Comparison of ENCODE assay signal across 8 cellular contexts in the genomic region with DNA sequence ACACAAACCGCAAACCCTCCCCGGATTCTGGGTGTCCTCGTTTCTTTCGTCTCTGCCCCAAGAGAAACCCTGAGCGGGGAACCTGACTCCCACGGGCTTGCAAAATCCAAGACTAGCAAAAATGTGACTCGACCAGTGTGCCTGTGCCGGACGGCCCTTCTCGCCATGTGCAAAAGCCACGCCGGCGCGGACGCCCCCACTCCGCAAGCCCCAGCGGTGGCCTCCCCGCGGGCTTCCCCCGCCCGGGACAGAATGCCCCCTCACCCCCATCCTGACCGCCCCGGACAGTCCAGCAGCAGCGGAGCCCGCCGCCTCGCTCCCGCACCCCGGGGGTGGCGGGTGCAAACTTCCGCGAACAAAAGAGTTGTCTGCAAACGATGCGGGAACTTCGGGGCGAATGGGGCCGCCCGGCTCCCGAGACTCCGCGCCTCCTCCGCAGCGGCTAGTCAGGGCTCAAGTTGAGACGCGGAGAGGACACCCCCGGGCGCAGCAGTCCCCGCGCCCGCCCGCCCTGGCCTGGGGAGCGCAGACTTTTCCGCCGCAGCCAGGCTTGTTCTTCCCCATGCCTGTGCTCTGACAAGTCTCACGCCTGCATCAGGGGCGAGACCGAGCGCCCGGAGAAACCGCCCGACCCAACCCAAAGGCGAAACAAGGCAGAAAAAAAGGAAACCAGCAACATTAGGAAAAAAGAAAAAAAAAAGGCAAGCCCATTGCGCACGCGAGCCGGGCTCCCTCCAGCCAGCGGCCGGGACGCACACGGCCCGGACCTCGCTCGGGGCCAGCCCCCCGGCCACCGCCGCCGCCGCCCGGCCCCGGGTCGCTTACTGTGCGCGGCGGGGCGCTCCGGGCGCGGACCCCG. TPM values are rescaled to one million over a fixed set of nuclear protein-coding genes. Genes with fewer than 3 reads are reported as not detected.
DNase-seq lines count a peak whose midpoint lies in the region; ATAC-seq and TF ChIP-seq lines count a peak whose summit lies in the region.

No MANE protein-coding gene starts in this region.

- RAD21 ChIA-PET in HCT116 (lab: Charles Lee; ENCODE audit: low non-redundant PET in 1 of 2, low total read pairs in 2 of 2, uncharacterized antibody in 2 of 2, unreplicated experiment in 2 of 2): interaction anchor here in 1 of 2 experiments (0.6 to 0.7 kb wide), 2 partner anchors 11 to 264 kb away, joined by 3 to 6 read pairs; no protein-coding TSS in a partner anchor

- TF ChIP-seq RAD21 in HCT116 (IDR thresholded peaks at IDR 0.05; ENCODE audit: low read depth): no peak

- H3K4me3 ChIP-seq in DND-41 (ENCODE audit: low read depth in 1 of 2, low read length in 2 of 2) (peak overlapping the region; percentile 72 to 74), HCT116 (replicated peaks in 1 of 2; ENCODE audit: low read depth in 1 of 2, low read length in 2 of 2) (peak overlapping the region; percentile 69 to 72), Peyer's patch (peak overlapping the region; percentile 70 to 84 (median 80)), kidney epithelial cell (ENCODE audit: low read depth, low read length) (peak overlapping the region; percentile 38)

- H3K79me2 ChIP-seq in DND-41 (ENCODE audit: insufficient read depth, low read length) (peaks cover 56% of the 10 kb centered on the region), HCT116 (ENCODE audit: insufficient read depth, low read length) (peaks cover 23% of the 10 kb centered on the region; the same call in 1 of the 2 replicates)

- H4K20me1 ChIP-seq in DND-41 (ENCODE audit: insufficient read depth, low read length): peaks cover 22% of the 10 kb centered on the region; the same call in 1 of the 2 replicates
- no peaks in the 10 kb centered on the region for H4K20me1 ChIP-seq in HCT116 (ENCODE audit: insufficient read depth)

- H3K36me3 ChIP-seq in DND-41 (ENCODE audit: insufficient read depth, low read length) (peaks cover 20% of the 10 kb centered on the region), HCT116 (ENCODE audit: control insufficient read depth in 1 of 2, insufficient read depth in 2 of 2, low read length in 2 of 2) (peaks cover 4 to 10% of the 10 kb centered on the region in 2 experiments; a peak in 3 of 4 replicates), Peyer's patch (no peaks in the 10 kb centered on the region), kidney epithelial cell (ENCODE audit: control insufficient read depth, insufficient read depth, low read length) (no peaks in the 10 kb centered on the region)

- H3K27ac Mint-ChIP-seq in stimulated activated naive CD8-positive, alpha-beta T cell treated with anti-CD3 and anti-CD28 coated beads, Interleukin-15, amount 100 ng/mL, for 72 hours: peak overlapping the region; percentile 71 to 94

- H3K4me3 Mint-ChIP-seq in stimulated activated naive CD8-positive, alpha-beta T cell treated with anti-CD3 and anti-CD28 coated beads, Interleukin-15, amount 100 ng/mL, for 72 hours: peak overlapping the region; percentile 96 to 98

- peaks cover 47% of the 10 kb centered on the region for H3K4me1 Mint-ChIP-seq in stimulated activated naive CD8-positive, alpha-beta T cell treated with anti-CD3 and anti-CD28 coated beads, Interleukin-15, amount 100 ng/mL, for 72 hours

- DNase-seq in DND-41 (peak; percentile 56), HCT116 (ENCODE audit: low read depth, low spot score) (no peak), Peyer's patch (peak in 2 of 3 donors; percentile 71 to 74), T47D (ENCODE audit: low read depth in 1 of 2, low spot score in 1 of 2) (peak; percentile 25 to 31), kidney epithelial cell (ENCODE audit: low read depth) (no peak), NCI-H1694 treated with DMSO at 0.1 percent for 48 hours (lab: John Stamatoyannopoulos, UW) (no peak)
- DNase-seq in stimulated activated naive CD8-positive, alpha-beta T cell treated with anti-CD3 and anti-CD28 coated beads, Interleukin-15, amount 100 ng/mL, for 72 hours: peak in 1 of 2 donors; percentile 32

- TF ChIP-seq POLR2A in HCT116 (IDR thresholded peaks at IDR 0.05; ENCODE audit: borderline replicate concordance, extremely low read depth, insufficient read depth, insufficient read length) (no peak), Peyer's patch (IDR thresholded peaks at IDR 0.05) (no peak)

- in situ Hi-C loops in T47D (cut with HindIII; ENCODE audit: low pct_unique_long_range_greater_than_20kb, low sequenced_read_pairs): no loop called here

- H3K4me2 ChIP-seq in DND-41 (ENCODE audit: insufficient read depth, low read length) (peak overlapping the region; percentile 69), HCT116 (ENCODE audit: low read length) (peak overlapping the region; percentile 90)

- H3K9me2 ChIP-seq in HCT116 (ENCODE audit: insufficient read depth): no peaks in the 10 kb centered on the region

- ATAC-seq in DND-41 (ENCODE audit: insufficient read depth, low read depth): no peak
- peak; percentile 17; the same call in 1 of the 2 replicates for ATAC-seq in HCT116
- peak; percentile 16 for ATAC-seq in stimulated activated naive CD8-positive, alpha-beta T cell treated with anti-CD3 and anti-CD28 coated beads, Interleukin-15, amount 100 ng/mL, for 72 hours
- no peak for ATAC-seq in HG03097 (IDR thresholded peaks at IDR 0.05; ENCODE audit: low FRiP score, unreplicated experiment)

- H3K27me3 ChIP-seq in DND-41 (ENCODE audit: insufficient read depth, low read length, poor library complexity) (no peaks in the 10 kb centered on the region), HCT116 (ENCODE audit: insufficient read depth, low read length) (no peaks in the 10 kb centered on the region), Peyer's patch (no peaks in the 10 kb centered on the region), kidney epithelial cell (ENCODE audit: control insufficient read depth, insufficient read depth, low read length) (no peaks in the 10 kb centered on the region)

- H3K27me3 Mint-ChIP-seq in stimulated activated naive CD8-positive, alpha-beta T cell treated with anti-CD3 and anti-CD28 coated beads, Interleukin-15, amount 100 ng/mL, for 72 hours: peaks cover 23% of the 10 kb centered on the region

- H3K9ac ChIP-seq in DND-41 (ENCODE audit: low read depth, low read length) (peak overlapping the region; percentile 90), HCT116 (ENCODE audit: low read length) (peak overlapping the region; percentile 75)

- POLR2A ChIA-PET in HCT116 (lab: Charles Lee): no interaction called here

- H3K27ac ChIP-seq in DND-41 (ENCODE audit: low read length): peak overlapping the region; percentile 84
- H3K27ac ChIP-seq in HCT116 (ENCODE audit: low read depth, low read length): peak overlapping the region; percentile 63; the same call in 1 of the 2 replicates
- H3K27ac ChIP-seq in Peyer's patch: peak overlapping the region; percentile 86 to 95 (median 92)

- no TSS peak for BruUV-seq in HCT116 (replicated peaks; lab: Mats Ljungman, UMichigan)

- no peaks in the 10 kb centered on the region for H3K9me3 ChIP-seq in DND-41 (ENCODE audit: insufficient read depth, low read length, severe bottlenecking)
- H3K9me3 ChIP-seq in HCT116 (ENCODE audit: control insufficient read depth in 1 of 2, insufficient read depth in 1 of 2, low read depth in 1 of 2, low read length in 2 of 2): no peaks in the 10 kb centered on the region
- no peaks in the 10 kb centered on the region for H3K9me3 ChIP-seq in Peyer's patch

- H3K9me3 Mint-ChIP-seq in stimulated activated naive CD8-positive, alpha-beta T cell treated with anti-CD3 and anti-CD28 coated beads, Interleukin-15, amount 100 ng/mL, for 72 hours: no peaks in the 10 kb centered on the region

- TF ChIP-seq CTCF in DND-41 (IDR thresholded peaks at IDR 0.05; ENCODE audit: borderline replicate concordance, extremely low read depth, low read length, poor library complexity, severe bottlenecking) (no peak), HCT116 (IDR thresholded peaks at IDR 0.05 in 2 of 3, conservative IDR thresholded peaks at IDR 0.05 in 1 of 3; ENCODE audit: borderline replicate concordance in 1 of 3, insufficient read depth in 1 of 3, low read depth in 2 of 3, low read length in 2 of 3) (no peak), Peyer's patch (IDR thresholded peaks at IDR 0.05) (no peak), kidney epithelial cell (IDR thresholded peaks at IDR 0.05; ENCODE audit: insufficient read depth, low read length, poor library complexity, severe bottlenecking) (no peak)

- peaks cover 53% of the 10 kb centered on the region for H3K4me1 ChIP-seq in DND-41 (ENCODE audit: insufficient read depth, low read length)
- peaks cover 22 to 36% of the 10 kb centered on the region in 2 experiments for H3K4me1 ChIP-seq in HCT116 (ENCODE audit: control insufficient read depth in 1 of 2, insufficient read depth in 2 of 2, low read length in 2 of 2)
- H3K4me1 ChIP-seq in Peyer's patch: peaks cover under 1 to 61% (median 29%) of the 10 kb centered on the region in 4 donors

- intact Hi-C loops in HCT116 (cut with micrococcal nuclease): loop anchor here (5.0 kb wide), 4 partner anchors 96 to 1161 kb away; a partner anchor contains a TSS

- peak overlapping the region; percentile 60 for H2AFZ ChIP-seq in DND-41 (ENCODE audit: low read depth, low read length)
- no peak overlapping the region for H2AFZ ChIP-seq in HCT116 (ENCODE audit: low read depth, low read length, poor library complexity, severe bottlenecking)

- CTCF ChIA-PET in HCT116 (lab: Charles Lee): interaction anchor here (1.1 kb wide), 1 partner anchor 9 kb away, joined by 3 read pairs; no protein-coding TSS in a partner anchor

TF ChIP-seq in HCT116, 20 proteins besides CTCF, POLR2A, EP300 and RAD21:
- TF ChIP-seq FOSL1 (IDR thresholded peaks at IDR 0.05; ENCODE audit: low read depth): no peak
- TF ChIP-seq, protein P1, sequence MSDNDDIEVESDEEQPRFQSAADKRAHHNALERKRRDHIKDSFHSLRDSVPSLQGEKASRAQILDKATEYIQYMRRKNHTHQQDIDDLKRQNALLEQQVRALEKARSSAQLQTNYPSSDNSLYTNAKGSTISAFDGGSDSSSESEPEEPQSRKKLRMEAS (IDR thresholded peaks at IDR 0.05): peak; percentile 28; the same call in 1 of the 2 replicates
TF ChIP-seq in HCT116: peak in this region for 1.

RNA-seq across cellular contexts. Expression of a gene that starts 0.8 kb away (rescaled TPM):
- 19.6 TPM for total RNA-seq in HCT116 (2021; ENCODE audit: unreplicated experiment)
- 7.9 and 9.7 TPM in 2 replicates for polyA plus RNA-seq in HCT116 (2012)
- 10 to 100 TPM; 72.7 to 92.1 (median 80.5) TPM for total RNA-seq in Peyer's patch
- 15.3 and 16.1 TPM in 2 replicates for total RNA-seq in kidney epithelial cell

RNA-seq across cellular contexts. Expression of a gene that starts 48.3 kb away (rescaled TPM):
- 39.6 TPM for total RNA-seq in HCT116 (2021; ENCODE audit: unreplicated experiment)
- polyA plus RNA-seq in HCT116 (2012): 19.4 and 23.6 TPM in 2 replicates
- total RNA-seq in Peyer's patch: 10 to 100 TPM in 3 of 4 donors, 1 to 10 TPM in 1; 9.5 to 23.3 (median 18.5) TPM
- 13.5 and 14.5 TPM in 2 replicates for total RNA-seq in kidney epithelial cell

RNA-seq across cellular contexts. Expression of a gene that starts 58.2 kb away (rescaled TPM):
- total RNA-seq in HCT116 (2021; ENCODE audit: unreplicated experiment): 24.3 TPM
- polyA plus RNA-seq in HCT116 (2012): 9.1 and 12.6 TPM in 2 replicates
- 10 to 100 TPM; 10.9 to 13.1 (median 12.6) TPM for total RNA-seq in Peyer's patch
- total RNA-seq in kidney epithelial cell: 15.6 and 19.7 TPM in 2 replicates

Comparison
In these comparisons a context has a peak if more than half of its experiments do, and no peak if none do; other contexts are left out.
1. ATAC-seq: peak in HCT116 (single experiment) and stimulated activated naive CD8-positive, alpha-beta T cell treated with anti-CD3 and anti-CD28 coated beads, Interleukin-15, amount 100 ng/mL, for 72 hours (single experiment); none in DND-41 (single experiment) and HG03097 (single experiment).
2. DNase-seq: peak in DND-41 (single experiment), Peyer's patch (2 of 3) and T47D (2 of 2); none in HCT116 (single experiment), kidney epithelial cell (single experiment) and NCI-H1694 treated with DMSO at 0.1 percent for 48 hours (single experiment).
3. Peak in every context shown above with its lines, with median percentiles within 50 percentile points of each other: H3K27ac ChIP-seq and H3K4me3 ChIP-seq.